ENCODE assay signal across 8 cellular contexts in the genomic region with DNA sequence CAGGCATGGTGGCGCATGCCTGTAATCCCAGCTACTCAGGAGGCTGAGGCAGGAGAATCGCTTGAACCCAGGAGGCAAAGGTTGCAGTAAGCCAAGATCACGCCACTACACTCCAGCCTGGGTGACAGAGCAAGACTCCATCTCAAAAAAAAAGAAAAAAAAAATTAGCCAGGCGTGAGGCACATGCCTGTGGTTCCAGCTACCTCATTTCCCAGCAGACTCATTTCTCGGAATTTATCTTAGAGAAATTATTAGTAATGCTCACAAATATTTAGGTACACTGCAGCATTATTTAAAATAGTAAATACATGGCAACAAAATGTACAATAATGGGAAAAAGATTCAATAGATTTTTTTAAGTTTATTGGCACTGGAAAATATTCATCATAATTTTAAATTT. TPM values are rescaled to one million over a fixed set of nuclear protein-coding genes. Genes with fewer than 3 reads are reported as not detected.
DNase-seq lines count a peak whose midpoint lies in the region; FAIRE-seq and TF ChIP-seq lines count a peak whose summit lies in the region.
"Not testable (repeated sequence)": the region's sequence is repeated elsewhere in the genome, so short reads cannot be mapped to it uniquely, and the experiment has no call there.

No MANE protein-coding gene starts in this region.

- not testable (repeated sequence) for H2BK5ac ChIP-seq in trophoblast cell (ENCODE audit: low read depth, low read length, poor library complexity)

- not testable (repeated sequence) for H4K12ac ChIP-seq in trophoblast cell (ENCODE audit: low read depth, low read length)

- POLR2A ChIA-PET in AG04449 (lab: Yijun Ruan, JAX): not testable (repeated sequence)

- not testable (repeated sequence) for TF ChIP-seq CTCF in AG04449 (IDR thresholded peaks at IDR 0.05; ENCODE audit: insufficient read depth, low read length, missing control alignments); HFFc6 (IDR thresholded peaks at IDR 0.05); astrocyte (IDR thresholded peaks at IDR 0.05; ENCODE audit: insufficient read depth, low read depth, low read length); chondrocyte (IDR thresholded peaks at IDR 0.05); fibroblast of the aortic adventitia (IDR thresholded peaks at IDR 0.05; ENCODE audit: insufficient read depth, low read length)

- H4K8ac ChIP-seq in trophoblast cell (ENCODE audit: low read depth, low read length): not testable (repeated sequence)

- not testable (repeated sequence) for H2AK5ac ChIP-seq in trophoblast cell (ENCODE audit: low read length)

- WGBS in trophoblast cell (ENCODE audit: extremely low coverage, insufficient coverage, insufficient read length): no CpG with 5 or more reads among the region's 5 CpGs

- H3K14ac ChIP-seq in trophoblast cell (ENCODE audit: low read length): not testable (repeated sequence)

- not testable (repeated sequence) for H3K4me2 ChIP-seq in astrocyte (ENCODE audit: low read length); trophoblast cell (ENCODE audit: low read length)

- H3K9me3 Mint-ChIP-seq in HFFc6; astrocyte (ENCODE audit: unreplicated experiment); chondrocyte (ENCODE audit: low read depth): not testable (repeated sequence)

- not testable (repeated sequence) for H3K4me1 Mint-ChIP-seq in HFFc6 (ENCODE audit: low read depth); astrocyte (ENCODE audit: low read depth, unreplicated experiment); chondrocyte (ENCODE audit: low read depth)

- not testable (repeated sequence) for H3K27me3 ChIP-seq in astrocyte (ENCODE audit: insufficient read depth, low read length); trophoblast cell (ENCODE audit: insufficient read depth, low read length)

- H4K91ac ChIP-seq in trophoblast cell (ENCODE audit: low read depth, low read length): not testable (repeated sequence)

- peak; percentile 23 for DNase-seq in AG04449 (ENCODE audit: low read depth, low spot score)
- DNase-seq in EL: peak; percentile 72
- DNase-seq in HFFc6: peak; percentile 67
- peak; percentile 63 for DNase-seq in astrocyte (ENCODE audit: low read depth)
- DNase-seq in chondrocyte (ENCODE audit: low spot score): not testable (repeated sequence)
- DNase-seq in fibroblast of the aortic adventitia (ENCODE audit: low read depth): peak; percentile 7
- peak; percentile 6 for DNase-seq in kidney tubule cell (ENCODE audit: low spot score)
- peak; percentile 65 to 68 for DNase-seq in trophoblast cell

- not testable (repeated sequence) for H3K27ac ChIP-seq in astrocyte (ENCODE audit: low read depth, low read length); trophoblast cell (ENCODE audit: low read depth, low read length)

- not testable (repeated sequence) for H3K4me3 ChIP-seq in AG04449 (ENCODE audit: low read depth, low read length); astrocyte (ENCODE audit: insufficient read depth, low read depth, low read length); fibroblast of the aortic adventitia (ENCODE audit: low read depth, low read length); trophoblast cell (ENCODE audit: low read depth, low read length)

- H3K27ac Mint-ChIP-seq in HFFc6 (peak overlapping the region; percentile 81; the same call in 1 of the 2 replicates), chondrocyte (ENCODE audit: unreplicated experiment) (peak overlapping the region; percentile 12)
- not testable (repeated sequence) for H3K27ac Mint-ChIP-seq in astrocyte (ENCODE audit: unreplicated experiment)

- CTCF ChIA-PET in AG04449 (lab: Yijun Ruan, JAX): not testable (repeated sequence)

- not testable (repeated sequence) for FAIRE-seq in astrocyte (lab: Jason Lieb, UNC)

- not testable (repeated sequence) for H3K18ac ChIP-seq in trophoblast cell (ENCODE audit: low read length)

- not testable (repeated sequence) for H3K4me1 ChIP-seq in astrocyte (ENCODE audit: insufficient read depth, low read length); trophoblast cell (ENCODE audit: control insufficient read depth in 1 of 2, insufficient read depth in 2 of 2, low read length in 2 of 2)

- not testable (repeated sequence) for H2BK12ac ChIP-seq in trophoblast cell (ENCODE audit: low read length)

- not testable (repeated sequence) for H3K9ac ChIP-seq in astrocyte (ENCODE audit: low read length); trophoblast cell (ENCODE audit: low read length)

- not testable (repeated sequence) for H3K9me3 ChIP-seq in astrocyte (ENCODE audit: insufficient read depth, low read depth, low read length); trophoblast cell (ENCODE audit: insufficient read depth, low read depth, low read length)

- H4K20me1 ChIP-seq in astrocyte (ENCODE audit: insufficient read depth, low read length): not testable (repeated sequence)

- not testable (repeated sequence) for H3K23ac ChIP-seq in trophoblast cell (ENCODE audit: low read length)

- not testable (repeated sequence) for H3K4me3 Mint-ChIP-seq in HFFc6; astrocyte (ENCODE audit: unreplicated experiment); chondrocyte (ENCODE audit: unreplicated experiment)

- H3K27me3 Mint-ChIP-seq in HFFc6 (ENCODE audit: insufficient read depth); astrocyte (ENCODE audit: low read depth, unreplicated experiment); chondrocyte (ENCODE audit: low read depth): not testable (repeated sequence)

- H3K4ac ChIP-seq in trophoblast cell (ENCODE audit: low read depth, low read length): not testable (repeated sequence)

- not testable (repeated sequence) for H3K79me2 ChIP-seq in astrocyte (ENCODE audit: insufficient read depth, low read length); trophoblast cell (ENCODE audit: control insufficient read depth, insufficient read depth, low read length, poor library complexity)

- H2AFZ ChIP-seq in astrocyte (ENCODE audit: low read depth, low read length); trophoblast cell (ENCODE audit: insufficient read depth, low read length, poor library complexity): not testable (repeated sequence)

- H3K79me1 ChIP-seq in trophoblast cell (ENCODE audit: low read length): not testable (repeated sequence)

- peaks cover 16% of the 10 kb centered on the region for H3K36me3 ChIP-seq in astrocyte (ENCODE audit: insufficient read depth, low read length)
- H3K36me3 ChIP-seq in trophoblast cell (ENCODE audit: control insufficient read depth in 1 of 2, insufficient read depth in 2 of 2, low read length in 2 of 2): not testable (repeated sequence)

- peaks cover 13% of the 10 kb centered on the region; the same call in 1 of the 2 replicates for H3K36me3 Mint-ChIP-seq in HFFc6 (ENCODE audit: low read depth)
- not testable (repeated sequence) for H3K36me3 Mint-ChIP-seq in astrocyte (ENCODE audit: low read depth, unreplicated experiment)
- H3K36me3 Mint-ChIP-seq in chondrocyte (ENCODE audit: low read depth): peaks cover 21% of the 10 kb centered on the region

- not testable (repeated sequence) for H2BK120ac ChIP-seq in trophoblast cell (ENCODE audit: insufficient read depth, low read length, poor library complexity)

RNA-seq across cellular contexts. Expression of gene CPLANE1, which starts 29.8 kb away (rescaled TPM):
- 10 to 100 TPM; 10.3 to 12.7 (median 11.6) TPM for total RNA-seq in HFFc6 (2021; fragmentation: NEBNext Ultra II Directional; extraction: Animal tissue kit (Norgen Biotek cat#: 25700))
- total RNA-seq in astrocyte (21.4 and 21.8 TPM in 2 replicates), chondrocyte (23.9 to 36.7 TPM (median 25.8 TPM) in 3 replicates), fibroblast of the aortic adventitia (ENCODE audit: low replicate concordance) (34.6 and 37.4 TPM in 2 replicates)
- 8.5 and 8.7 TPM in 2 replicates for polyA plus RNA-seq in trophoblast cell (2013)
